Comparison of ENCODE assay signal across 8 cellular contexts in genomic region chr2:19361325-19361990, GRCh38. TPM values are rescaled to one million over a fixed set of nuclear protein-coding genes. Genes with fewer than 3 reads are reported as not detected.
A peak's percentile ranks its signal among the peaks of the same experiment; 100 is the strongest.
DNase-seq lines count a peak whose midpoint lies in the region; ATAC-seq, FAIRE-seq and TF ChIP-seq lines count a peak whose summit lies in the region.

No MANE protein-coding gene starts in this region.

- peak overlapping the region; percentile 52 for H3K4me3 ChIP-seq in GM23338
- H3K4me3 ChIP-seq in astrocyte (ENCODE audit: insufficient read depth, low read depth, low read length) = peak overlapping the region; percentile 84

- peak; percentile 10 for ATAC-seq in GM23338
- ATAC-seq in stimulated activated effector memory CD8-positive, alpha-beta T cell treated with anti-CD3 and anti-CD28 coated beads, Interleukin-12 subunit alpha, Interleukin-12 subunit beta, amount 100 ng/mL, for 72 hours = peak; percentile 41

- H3K9me2 ChIP-seq in GM23338 (ENCODE audit: insufficient read depth) = no peaks in the 10 kb centered on the region

- H3K36me3 ChIP-seq in GM23338 (ENCODE audit: insufficient read depth) = no peaks in the 10 kb centered on the region
- H3K36me3 ChIP-seq in astrocyte (ENCODE audit: insufficient read depth, low read length) = no peaks in the 10 kb centered on the region

- TF ChIP-seq CTCF in GM23338 (conservative IDR thresholded peaks at IDR 0.05; ENCODE audit: low read depth in 2 of 2) (no peak), astrocyte (IDR thresholded peaks at IDR 0.05; ENCODE audit: insufficient read depth, low read depth, low read length) (no peak)

- H3K27me3 Mint-ChIP-seq in GM23338 (ENCODE audit: insufficient read depth, low read depth, poor library complexity) (peaks cover 82% of the 10 kb centered on the region), astrocyte (ENCODE audit: low read depth, unreplicated experiment) (peaks cover 85% of the 10 kb centered on the region)

- no peaks in the 10 kb centered on the region for H3K9me3 ChIP-seq in astrocyte (ENCODE audit: insufficient read depth, low read depth, low read length)

- H3K9me3 Mint-ChIP-seq in GM23338 (no peaks in the 10 kb centered on the region), astrocyte (ENCODE audit: unreplicated experiment) (peaks cover 14% of the 10 kb centered on the region)
- H3K9me3 Mint-ChIP-seq in stimulated activated effector memory CD8-positive, alpha-beta T cell treated with anti-CD3 and anti-CD28 coated beads, Interleukin-12 subunit alpha, Interleukin-12 subunit beta, amount 100 ng/mL, for 72 hours = no peaks in the 10 kb centered on the region

- H3K27ac ChIP-seq in GM23338 (ENCODE audit: low read depth) (no peak overlapping the region), astrocyte (ENCODE audit: low read depth, low read length) (no peak overlapping the region)

- H3K4me3 Mint-ChIP-seq in GM23338 (peak overlapping the region; percentile 74), astrocyte (ENCODE audit: unreplicated experiment) (peak overlapping the region; percentile 86)
- H3K4me3 Mint-ChIP-seq in stimulated activated effector memory CD8-positive, alpha-beta T cell treated with anti-CD3 and anti-CD28 coated beads, Interleukin-12 subunit alpha, Interleukin-12 subunit beta, amount 100 ng/mL, for 72 hours = peak overlapping the region; percentile 84

- H3K4me2 ChIP-seq in GM23338 (peak overlapping the region; percentile 79), astrocyte (ENCODE audit: low read length) (peak overlapping the region; percentile 90)

- H4K20me1 ChIP-seq in GM23338 (replicated peaks; ENCODE audit: insufficient read depth) (peaks cover 30% of the 10 kb centered on the region), astrocyte (ENCODE audit: insufficient read depth, low read length) (peaks cover 11% of the 10 kb centered on the region)

- H3K4me1 ChIP-seq in GM23338 (ENCODE audit: insufficient read depth) = peaks cover 38% of the 10 kb centered on the region
- H3K4me1 ChIP-seq in astrocyte (ENCODE audit: insufficient read depth, low read length) = peaks cover 27% of the 10 kb centered on the region

- FAIRE-seq in astrocyte (lab: Jason Lieb, UNC) = no peak

- peak overlapping the region; percentile 72 for H3K9ac ChIP-seq in astrocyte (ENCODE audit: low read length)

- peak; percentile 63 for DNase-seq in GM23338 (ENCODE audit: low spot score)
- no peak for DNase-seq in astrocyte (ENCODE audit: low read depth)
- DNase-seq in islet precursor cell = peak; percentile 71
- peak in 1 of 2 donors; percentile 58 for DNase-seq in stimulated activated effector memory CD8-positive, alpha-beta T cell treated with anti-CD3 and anti-CD28 coated beads, Interleukin-12 subunit alpha, Interleukin-12 subunit beta, amount 100 ng/mL, for 72 hours (ENCODE audit: low spot score in 2 of 2)
- no peak for DNase-seq in 8988T
- no peak for DNase-seq in GM19238 (ENCODE audit: insufficient read length, low spot score)
- no peak for DNase-seq in H4 (ENCODE audit: low spot score)
- DNase-seq in NOMO-1 treated with DMSO at 0.1 percent for 48 hours (lab: John Stamatoyannopoulos, UW; ENCODE audit: unreplicated experiment) = no peak

- H3K27me3 ChIP-seq in GM23338 (ENCODE audit: insufficient read depth) (peaks cover 99% of the 10 kb centered on the region), astrocyte (ENCODE audit: insufficient read depth, low read length) (peaks cover 72% of the 10 kb centered on the region)

- H3K4me1 Mint-ChIP-seq in GM23338 (peaks cover 38% of the 10 kb centered on the region), astrocyte (ENCODE audit: low read depth, unreplicated experiment) (no peaks in the 10 kb centered on the region)
- peaks cover 51% of the 10 kb centered on the region for H3K4me1 Mint-ChIP-seq in stimulated activated effector memory CD8-positive, alpha-beta T cell treated with anti-CD3 and anti-CD28 coated beads, Interleukin-12 subunit alpha, Interleukin-12 subunit beta, amount 100 ng/mL, for 72 hours

- H3K36me3 Mint-ChIP-seq in GM23338 (ENCODE audit: low read depth) (no peaks in the 10 kb centered on the region; the same call in 2 of the 3 replicates), astrocyte (ENCODE audit: low read depth, unreplicated experiment) (no peaks in the 10 kb centered on the region)
- peaks cover 6% of the 10 kb centered on the region for H3K36me3 Mint-ChIP-seq in stimulated activated effector memory CD8-positive, alpha-beta T cell treated with anti-CD3 and anti-CD28 coated beads, Interleukin-12 subunit alpha, Interleukin-12 subunit beta, amount 100 ng/mL, for 72 hours

- H2AFZ ChIP-seq in GM23338 = peak overlapping the region; percentile 80; the same call in 1 of the 2 replicates
- peak overlapping the region; percentile 77 for H2AFZ ChIP-seq in astrocyte (ENCODE audit: low read depth, low read length)

- no peaks in the 10 kb centered on the region for H3K79me2 ChIP-seq in GM23338 (replicated peaks; ENCODE audit: insufficient read depth)
- peaks cover 15% of the 10 kb centered on the region for H3K79me2 ChIP-seq in astrocyte (ENCODE audit: insufficient read depth, low read length)

- H3K27ac Mint-ChIP-seq in GM23338 (no peak overlapping the region), astrocyte (ENCODE audit: unreplicated experiment) (no peak overlapping the region)
- peak overlapping the region; percentile 79 for H3K27ac Mint-ChIP-seq in stimulated activated effector memory CD8-positive, alpha-beta T cell treated with anti-CD3 and anti-CD28 coated beads, Interleukin-12 subunit alpha, Interleukin-12 subunit beta, amount 100 ng/mL, for 72 hours

- peaks cover 17% of the 10 kb centered on the region; the same call in 1 of the 2 replicates for H3F3A ChIP-seq in GM23338 (replicated peaks; ENCODE audit: low read depth)

TF ChIP-seq in GM23338, 12 proteins besides CTCF, POLR2A, EP300 and RAD21:
- TF ChIP-seq EZH2phosphoT487 (IDR thresholded peaks at IDR 0.05; ENCODE audit: unreplicated experiment) (peak; percentile 73), POLR2AphosphoS5 (IDR thresholded peaks at IDR 0.05; ENCODE audit: low read depth) (no peak), EZH2 (IDR thresholded peaks at IDR 0.05; ENCODE audit: low read depth, unreplicated experiment) (peak; percentile 80)

RNA-seq across cellular contexts. Expression of gene OSR1, which starts 3.0 kb away (rescaled TPM):
- 0.24 TPM in 1 of 2 replicates, not detected in the other for total RNA-seq in GM23338 (2014; rRNA removed; shearing (Covaris generic))
- polyA plus RNA-seq in GM23338 (2016; fragmentation: Nextera tagmentation; extraction: Ambion mirVana) = 0.23 TPM in 1 of 2 replicates, not detected in the other
- 0.31 and 1.0 TPM in 2 replicates for total RNA-seq in astrocyte
- 1.3 TPM in 2 replicates for total RNA-seq in H4 (2014; rRNA removed; shearing (Covaris generic))

Comparison
In these comparisons a context has a peak if more than half of its experiments do, and no peak if none do; other contexts are left out.
1. DNase-seq: peak in GM23338 (single experiment) and islet precursor cell (single experiment); none in astrocyte (single experiment), 8988T (single experiment), GM19238 (single experiment), H4 (single experiment) and NOMO-1 treated with DMSO at 0.1 percent for 48 hours (single experiment).
2. Peak in every context shown above with its lines, with median percentiles within 50 percentile points of each other: H3K4me3 Mint-ChIP-seq.